In genomic region chr3:149299938-149300791, GRCh38 we compare ENCODE assay signal across 8 cellular contexts.
A peak's percentile ranks its signal among the peaks of the same experiment; 100 is the strongest.
DNase-seq lines count a peak whose midpoint lies in the region; ATAC-seq, FAIRE-seq and TF ChIP-seq lines count a peak whose summit lies in the region.

No MANE protein-coding gene starts in this region.

- ATAC-seq in GM19463 (IDR thresholded peaks at IDR 0.05; ENCODE audit: unreplicated experiment): peak; percentile 86

- FAIRE-seq in urothelium cell line (lab: Jason Lieb, UNC): peak; percentile 58

- H3K4me1 ChIP-seq in adipocyte (ENCODE audit: control insufficient read depth, insufficient read depth, low read length): peaks cover 48% of the 10 kb centered on the region

- H3K36me3 ChIP-seq in adipocyte (ENCODE audit: control insufficient read depth, insufficient read depth, low read length, severe bottlenecking) (no peaks in the 10 kb centered on the region), WERI-Rb-1 (no peaks in the 10 kb centered on the region)

- H3K27me3 ChIP-seq in adipocyte (replicated peaks; ENCODE audit: control insufficient read depth, insufficient read depth, low read length) (no peaks in the 10 kb centered on the region), WERI-Rb-1 (ENCODE audit: insufficient read depth, low read depth, severe bottlenecking) (no peaks in the 10 kb centered on the region)

- TF ChIP-seq CTCF in WERI-Rb-1 (IDR thresholded peaks at IDR 0.05; ENCODE audit: low read depth, low read length): no peak

- in situ Hi-C loops in ACHN (cut with HindIII; ENCODE audit: low pct_ligation_motif_present, low pct_unique_long_range_greater_than_20kb, low sequenced_read_pairs): no loop called here

- no peak overlapping the region for H3K27ac ChIP-seq in WERI-Rb-1

- intact Hi-C loops in posterior cingulate gyrus (cut with DNase I): no loop called here

- peak overlapping the region; percentile 83 for H3K9ac ChIP-seq in adipocyte (ENCODE audit: low read length)

- DNase-seq in ACHN: peak; percentile 96
- DNase-seq in NCI-H1105 (lab: John Stamatoyannopoulos, UW): peak; percentile 27
- peak; percentile 92 for DNase-seq in adipocyte (ENCODE audit: low read depth)
- peak; percentile 96 for DNase-seq in kidney glomerular epithelial cell (lab: John Stamatoyannopoulos, UW)
- DNase-seq in urothelium cell line (ENCODE audit: low spot score): peak; percentile 62
- DNase-seq in WERI-Rb-1: no peak
- DNase-seq in posterior cingulate gyrus: no peak

- H3K4me3 ChIP-seq in adipocyte (ENCODE audit: low read length) (peak overlapping the region; percentile 56), WERI-Rb-1 (ENCODE audit: low read depth, low read length) (no peak overlapping the region)

- no peaks in the 10 kb centered on the region for H3K9me3 ChIP-seq in adipocyte (ENCODE audit: control insufficient read depth, low read length)
- H3K9me3 ChIP-seq in WERI-Rb-1 (ENCODE audit: severe bottlenecking): no peaks in the 10 kb centered on the region

Comparison
In these comparisons a context has a peak if more than half of its experiments do, and no peak if none do; other contexts are left out.
1. DNase-seq: peak in ACHN (single experiment), NCI-H1105 (single experiment), adipocyte (single experiment), kidney glomerular epithelial cell (single experiment) and urothelium cell line (single experiment); none in WERI-Rb-1 (single experiment) and posterior cingulate gyrus (0 of 10).